Comparison of ENCODE assay signal across 23 cellular contexts in genomic region chr10:3481000-3481335, GRCh38.
"Had no signal": no experiment of that assay in that cellular context is flagged by ENCODE, and none has a peak within 500 bp of the region (broad histone marks: within the 10 kb centered on the region; RNA-seq: fewer than 3 reads in every experiment).

No MANE protein-coding gene starts in this region.

- H3K36me3 Mint-ChIP-seq: immature natural killer cell; mesothelial cell of epicardium; natural killer cell treated with Interleukin-12 subunit alpha and Interleukin-12 subunit beta and Interleukin-15 and Interleukin-18, amount 100 ng/mL, for 72 hours; stimulated activated effector memory CD8-positive, alpha-beta T cell treated with anti-CD3 and anti-CD28 coated beads, Interleukin-12 subunit alpha, Interleukin-12 subunit beta, amount 100 ng/mL, for 72 hours had no signal

- H3K27me3 Mint-ChIP-seq: naive B cell had no signal

- FAIRE-seq: islet of Langerhans, kidney had no signal

- H3K27ac ChIP-seq: left ventricle myocardium inferior, ovary, right lobe of liver, thoracic aorta, tibial artery had no signal

- DNase-seq: hypothalamus; immature natural killer cell; kidney; left ventricle myocardium inferior; mesendoderm; naive B cell; ovary; stimulated activated CD4-positive, alpha-beta T cell treated with anti-CD3 and anti-CD28 coated beads, Interleukin-4, amount 100 ng/mL, for 24 hours; stimulated activated naive CD4-positive, alpha-beta T cell; tibial artery; uterus had no signal

- H3K4me3 ChIP-seq: left ventricle myocardium inferior, lung, ovary, right atrium auricular region, right lobe of liver, suprapubic skin, thoracic aorta, tibial artery, uterus had no signal

- H3K9me3 ChIP-seq: left ventricle myocardium inferior, ovary, right atrium auricular region, right lobe of liver, suprapubic skin, thoracic aorta, tibial artery, uterus had no signal

- H3K4me3 Mint-ChIP-seq: immature natural killer cell; mesothelial cell of epicardium; natural killer cell treated with Interleukin-12 subunit alpha and Interleukin-12 subunit beta and Interleukin-15 and Interleukin-18, amount 100 ng/mL, for 72 hours; stimulated activated effector memory CD8-positive, alpha-beta T cell treated with anti-CD3 and anti-CD28 coated beads, Interleukin-12 subunit alpha, Interleukin-12 subunit beta, amount 100 ng/mL, for 72 hours; stimulated activated naive CD8-positive, alpha-beta T cell treated with anti-CD3 and anti-CD28 coated beads, Interleukin-15, Interleukin-2, amounts not matched to agents 100 ng/mL and 50 ng/mL, for 24 hours; type B pancreatic cell had no signal

- H3K27ac Mint-ChIP-seq: immature natural killer cell; natural killer cell treated with Interleukin-12 subunit alpha and Interleukin-12 subunit beta and Interleukin-15 and Interleukin-18, amount 100 ng/mL, for 72 hours; progenitor cell of endocrine pancreas; stimulated activated effector memory CD8-positive, alpha-beta T cell treated with anti-CD3 and anti-CD28 coated beads, Interleukin-12 subunit alpha, Interleukin-12 subunit beta, amount 100 ng/mL, for 72 hours; stimulated activated naive CD8-positive, alpha-beta T cell treated with anti-CD3 and anti-CD28 coated beads, Interleukin-15, Interleukin-2, amounts not matched to agents 100 ng/mL and 50 ng/mL, for 24 hours; type B pancreatic cell had no signal

- H3K4me1 ChIP-seq: right lobe of liver, uterus had no signal

- H3K27me3 ChIP-seq: ovary, right atrium auricular region, right lobe of liver, suprapubic skin, tibial artery, uterus had no signal

- H3K9me3 Mint-ChIP-seq: immature natural killer cell; mesothelial cell of epicardium; naive B cell; natural killer cell treated with Interleukin-12 subunit alpha and Interleukin-12 subunit beta and Interleukin-15 and Interleukin-18, amount 100 ng/mL, for 72 hours; stimulated activated effector memory CD8-positive, alpha-beta T cell treated with anti-CD3 and anti-CD28 coated beads, Interleukin-12 subunit alpha, Interleukin-12 subunit beta, amount 100 ng/mL, for 72 hours; stimulated activated naive CD8-positive, alpha-beta T cell treated with anti-CD3 and anti-CD28 coated beads, Interleukin-15, Interleukin-2, amounts not matched to agents 100 ng/mL and 50 ng/mL, for 24 hours had no signal

- H3K36me3 ChIP-seq: left ventricle myocardium inferior, ovary, right atrium auricular region, right lobe of liver, suprapubic skin, thoracic aorta, tibial artery, uterus had no signal

- ATAC-seq: natural killer cell treated with Interleukin-12 subunit alpha and Interleukin-12 subunit beta and Interleukin-15 and Interleukin-18, amount 100 ng/mL, for 72 hours; right lobe of liver had no signal
